ENCODE assay signal across 14 cellular contexts in the genomic region with DNA sequence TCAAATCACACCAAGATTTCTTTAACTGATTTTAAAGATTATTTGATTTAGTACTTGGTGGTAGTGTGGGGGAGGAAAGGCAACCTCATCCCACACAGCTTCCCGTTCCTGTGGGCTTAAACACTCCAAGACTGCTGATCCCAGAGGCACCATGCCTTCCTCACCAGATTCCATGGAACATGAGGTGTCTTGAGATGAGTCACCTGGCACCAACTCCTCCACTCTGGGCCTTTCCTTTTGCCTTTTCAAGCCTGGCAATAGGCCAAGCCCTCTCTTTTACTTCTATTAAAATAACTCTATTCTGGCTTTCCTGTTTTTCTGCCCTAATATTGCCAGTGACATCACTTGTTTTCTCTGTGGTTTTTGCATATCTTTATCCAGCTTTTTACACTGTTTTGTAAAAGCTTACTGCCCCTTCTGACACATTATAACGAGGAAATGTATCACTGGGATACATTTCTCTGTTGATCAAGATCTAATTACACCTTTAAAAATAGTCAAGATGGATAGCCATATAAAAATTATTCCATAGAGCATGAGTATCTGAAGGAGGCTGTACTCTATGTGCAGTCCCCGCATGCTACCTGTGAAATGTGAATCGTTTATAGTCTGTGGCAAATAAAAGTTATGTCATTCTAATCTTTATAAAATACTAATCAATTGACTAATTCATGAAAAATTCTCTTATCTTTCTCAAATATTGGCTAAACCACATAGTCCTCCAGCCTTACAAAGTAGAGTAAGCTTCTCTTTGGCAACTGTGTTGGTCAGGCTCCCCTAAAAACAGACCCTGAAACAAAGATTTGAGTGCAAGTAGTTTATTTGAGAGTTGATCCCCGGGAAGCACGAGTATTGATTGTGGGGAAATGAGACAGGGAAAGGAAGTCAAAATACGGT.
A peak's percentile ranks its signal among the peaks of the same experiment; 100 is the strongest.
DNase-seq lines count a peak whose midpoint lies in the region; ATAC-seq and TF ChIP-seq lines count a peak whose summit lies in the region.
"Had no signal": no experiment of that assay in that cellular context is flagged by ENCODE, and none has a peak within 500 bp of the region (broad histone marks: within the 10 kb centered on the region; RNA-seq: fewer than 3 reads in every experiment).

No MANE protein-coding gene starts in this region.

- H3K27me3 ChIP-seq in left ventricle myocardium inferior (ENCODE audit: low read depth) = no peaks in the 10 kb centered on the region
- H3K27me3 ChIP-seq: tibial artery had no signal

- no peaks in the 10 kb centered on the region for H3K36me3 ChIP-seq in left ventricle myocardium inferior
- H3K36me3 ChIP-seq: tibial artery had no signal

- no peak overlapping the region for H3K27ac ChIP-seq in left ventricle myocardium inferior (replicated peaks)
- H3K27ac ChIP-seq: A549, tibial artery had no signal

- DNase-seq in left cardiac atrium (peak; percentile 25), left ventricle myocardium inferior (no peak), astrocyte of the spinal cord (ENCODE audit: low read depth, low spot score) (peak; percentile 94), inferior parietal cortex (ENCODE audit: extremely low spot score) (peak; percentile 25), NCI-H146 (lab: John Stamatoyannopoulos, UW) (no peak), posterior vena cava (ENCODE audit: low spot score) (no peak)
- DNase-seq: activated T-cell treated with anti-CD3 and anti-CD28 coated beads, Interleukin-2, amount 50 U/mL, for 72 hours; NCI-H2227 treated with DMSO at 0.1 percent for 48 hours; T-helper 17 cell; tibial artery had no signal

- in situ Hi-C loops in astrocyte of the spinal cord (cut with HindIII; ENCODE audit: low sequenced_read_pairs) = no loop called here

- H3K4me1 ChIP-seq in left ventricle myocardium inferior = no peaks in the 10 kb centered on the region

- H3K4me3 ChIP-seq in left ventricle myocardium inferior (no peak overlapping the region), astrocyte of the spinal cord (ENCODE audit: low read depth, low read length) (no peak overlapping the region)
- H3K4me3 ChIP-seq: A549, GM12878, tibial artery had no signal

- intact Hi-C loops in left cardiac atrium (cut with DNase I) (no loop called here), left ventricle myocardium inferior (cut with micrococcal nuclease) (no loop called here), posterior vena cava (cut with DNase I) (no loop called here)

- no peak for TF ChIP-seq CTCF in left ventricle myocardium inferior (IDR thresholded peaks at IDR 0.05; ENCODE audit: borderline replicate concordance)
- no peak for TF ChIP-seq CTCF in astrocyte of the spinal cord (IDR thresholded peaks at IDR 0.05; ENCODE audit: low read depth, low read length)

- ATAC-seq in left cardiac atrium (peak in 1 of 2 donors; percentile 86), GM19395 (IDR thresholded peaks at IDR 0.05; ENCODE audit: unreplicated experiment) (no peak), HG02623 (IDR thresholded peaks at IDR 0.05; ENCODE audit: unreplicated experiment) (no peak)
- ATAC-seq: activated T-cell treated with anti-CD3 and anti-CD28 coated beads, Interleukin-2, amount 50 U/mL, for 72 hours; GM12878; T-helper 17 cell had no signal

- no peaks in the 10 kb centered on the region for H3K9me3 ChIP-seq in left ventricle myocardium inferior (replicated peaks)
- H3K9me3 ChIP-seq: A549, tibial artery had no signal

Comparison
In these comparisons a context has a peak if more than half of its experiments do, and no peak if none do; other contexts are left out.
1. DNase-seq: peak in left cardiac atrium (single experiment), astrocyte of the spinal cord (single experiment) and inferior parietal cortex (single experiment); none in left ventricle myocardium inferior (single experiment), NCI-H146 (single experiment) and posterior vena cava (single experiment).